ENCODE assay signal across 28 cellular contexts in genomic region chr3:62369476-62369743, GRCh38. TPM values are rescaled to one million over a fixed set of nuclear protein-coding genes. Genes with fewer than 3 reads are reported as not detected.
DNase-seq lines count a peak whose midpoint lies in the region; TF ChIP-seq lines count a peak whose summit lies in the region.
"Had no signal": no experiment of that assay in that cellular context is flagged by ENCODE, and none has a peak within 500 bp of the region (broad histone marks: within the 10 kb centered on the region; RNA-seq: fewer than 3 reads in every experiment).

No MANE protein-coding gene starts in this region.

- H2BK12ac ChIP-seq in H9 (ENCODE audit: insufficient read length, low read depth, low read length) = no peak overlapping the region
- H2BK12ac ChIP-seq in trophoblast cell (ENCODE audit: low read length) = no peak overlapping the region

- H2BK120ac ChIP-seq in H9 (ENCODE audit: low read depth, low read length, poor library complexity, severe bottlenecking) = no peak overlapping the region
- no peak overlapping the region for H2BK120ac ChIP-seq in trophoblast cell (ENCODE audit: insufficient read depth, low read length, poor library complexity)

- no peaks in the 10 kb centered on the region for H3K79me2 ChIP-seq in GM23248 (ENCODE audit: insufficient read depth)
- no peaks in the 10 kb centered on the region for H3K79me2 ChIP-seq in H9 (ENCODE audit: insufficient read depth, low read length)
- H3K79me2 ChIP-seq in trophoblast cell (ENCODE audit: control insufficient read depth, insufficient read depth, low read length, poor library complexity) = no peaks in the 10 kb centered on the region

- H2BK5ac ChIP-seq in H9 (ENCODE audit: insufficient read length, low read length) = no peak overlapping the region
- no peak overlapping the region for H2BK5ac ChIP-seq in trophoblast cell (ENCODE audit: low read depth, low read length, poor library complexity)

- no peak overlapping the region for H2BK15ac ChIP-seq in H9 (ENCODE audit: low read depth, low read length)

- DNase-seq in GM23248 = no peak
- no peak for DNase-seq in H9
- DNase-seq in esophagus muscularis mucosa (ENCODE audit: extremely low spot score) = no peak
- no peak for DNase-seq in trophoblast cell
- no peak for DNase-seq in effector CD4-positive, alpha-beta T cell
- DNase-seq in medulla oblongata (ENCODE audit: extremely low spot score) = no peak
- no peak for DNase-seq in pons (ENCODE audit: low spot score)
- no peak for DNase-seq in cerebellum (ENCODE audit: low spot score)
- DNase-seq: activated CD8-positive, alpha-beta memory T cell treated with anti-CD3 and anti-CD28 coated beads, Interleukin-2, amount 10 ng/mL, durations not matched to agents 7 days and 5 days; aorta; CD8-positive, alpha-beta T cell; cerebellar nuclear complex; DMS79 treated with DMSO at 0.1 percent for 48 hours; effector memory CD8-positive, alpha-beta T cell; esophagus squamous epithelium; HFFc6; NCI-H1694 treated with DMSO at 0.1 percent for 48 hours; OCI-M1; spleen; stimulated activated CD4-positive, alpha-beta T cell treated with anti-CD3 and anti-CD28 coated beads, Interleukin-4, amount 100 ng/mL, for 1 hour; stimulated activated naive CD4-positive, alpha-beta T cell treated with Interleukin-2 at 50 U/mL for 16 hours had no signal

- no peak for TF ChIP-seq POLR2A in esophagus muscularis mucosa (IDR thresholded peaks at IDR 0.05; ENCODE audit: low read depth)

- H3K23ac ChIP-seq in H9 (ENCODE audit: insufficient read length, low read depth, low read length) = no peak overlapping the region
- no peak overlapping the region for H3K23ac ChIP-seq in trophoblast cell (ENCODE audit: low read length)

- peaks cover 4 to 6% of the 10 kb centered on the region in 2 experiments; a peak in 4 of 5 replicates for H3K9me3 Mint-ChIP-seq in H9
- H3K9me3 Mint-ChIP-seq: activated naive CD4-positive, alpha-beta T cell treated with anti-CD3 and anti-CD28 coated beads, Interleukin-2, amount 50 U/mL, for 72 hours; CD8-positive, alpha-beta T cell; HFFc6 had no signal

- no peaks in the 10 kb centered on the region; a peak in 2 of 7 replicates for H3K36me3 Mint-ChIP-seq in H9 (ENCODE audit: insufficient read depth in 1 of 3, low read depth in 3 of 3)
- H3K36me3 Mint-ChIP-seq: CD8-positive, alpha-beta T cell had no signal

- H3K4me1 ChIP-seq in GM23248 (ENCODE audit: insufficient read depth) = no peaks in the 10 kb centered on the region; the same call in 1 of the 2 replicates
- no peaks in the 10 kb centered on the region; the same call in 1 of the 2 replicates for H3K4me1 ChIP-seq in H9 (ENCODE audit: insufficient read depth, low read length)
- H3K4me1 ChIP-seq in esophagus muscularis mucosa = peaks cover 20 to 70% (median 57%) of the 10 kb centered on the region in 4 donors
- H3K4me1 ChIP-seq in trophoblast cell (ENCODE audit: control insufficient read depth in 1 of 2, insufficient read depth in 2 of 2, low read length in 2 of 2) = peaks cover 9% of the 10 kb centered on the region in 2 experiments

- peaks cover 100% of the 10 kb centered on the region for H3K27me3 Mint-ChIP-seq in H9 (ENCODE audit: low read depth)

- H3K9ac ChIP-seq in GM23248 (no peak overlapping the region), H9 (ENCODE audit: extremely low read depth, insufficient read length, low read length) (no peak overlapping the region), trophoblast cell (ENCODE audit: low read length) (no peak overlapping the region)

- H3K4me2 ChIP-seq in GM23248 (ENCODE audit: unreplicated experiment) (peak overlapping the region; percentile 61), H9 (ENCODE audit: insufficient read depth, insufficient read length, low read length) (peak overlapping the region; percentile 58), trophoblast cell (ENCODE audit: low read length) (peak overlapping the region; percentile 52)

- H3K27me3 ChIP-seq in GM23248 (replicated peaks; ENCODE audit: insufficient read depth) = peaks cover 93% of the 10 kb centered on the region
- H3K27me3 ChIP-seq in H9 (ENCODE audit: insufficient read depth, low read length) = peaks cover 90% of the 10 kb centered on the region
- H3K27me3 ChIP-seq in esophagus muscularis mucosa = peaks cover 0 to 100% (median 62%) of the 10 kb centered on the region in 4 donors
- peaks cover 95% of the 10 kb centered on the region for H3K27me3 ChIP-seq in trophoblast cell (ENCODE audit: insufficient read depth, low read length)

- H4K8ac ChIP-seq in H9 (replicated peaks; ENCODE audit: insufficient read length, low read depth, low read length) (no peak overlapping the region), trophoblast cell (ENCODE audit: low read depth, low read length) (no peak overlapping the region)

- H3K79me1 ChIP-seq in H9 (ENCODE audit: insufficient read depth, low read depth, low read length, poor library complexity, severe bottlenecking) (no peaks in the 10 kb centered on the region), trophoblast cell (ENCODE audit: low read length) (no peaks in the 10 kb centered on the region)

- H2BK20ac ChIP-seq in H9 (ENCODE audit: low read depth, low read length, poor library complexity, severe bottlenecking) = no peak overlapping the region

- intact Hi-C loops in esophagus muscularis mucosa (cut with DNase I) = no loop called here

- no peak overlapping the region for H3K14ac ChIP-seq in H9 (ENCODE audit: insufficient read depth, low read length)
- H3K14ac ChIP-seq in trophoblast cell (ENCODE audit: low read length) = no peak overlapping the region

- no peak overlapping the region for H3K18ac ChIP-seq in H9 (ENCODE audit: insufficient read length, low read depth, low read length)
- H3K18ac ChIP-seq in trophoblast cell (ENCODE audit: low read length) = no peak overlapping the region

- peaks cover 14% of the 10 kb centered on the region for H3K23me2 ChIP-seq in H9 (ENCODE audit: insufficient read length, low read depth, low read length, poor library complexity, severe bottlenecking)

- H3K4me1 Mint-ChIP-seq in H9 = peaks cover 75 to 88% of the 10 kb centered on the region in 2 experiments

- no peaks in the 10 kb centered on the region for H3F3A ChIP-seq in GM23248 (ENCODE audit: insufficient read depth)

- TF ChIP-seq CTCF in H9 (conservative IDR thresholded peaks at IDR 0.05) = no peak
- no peak for TF ChIP-seq CTCF in esophagus muscularis mucosa (IDR thresholded peaks at IDR 0.05)

- H4K12ac ChIP-seq in trophoblast cell (ENCODE audit: low read depth, low read length) = no peak overlapping the region

- peak overlapping the region; percentile 22 to 77; a peak in 4 of 5 replicates for H3K4me3 Mint-ChIP-seq in H9
- H3K4me3 Mint-ChIP-seq: CD8-positive, alpha-beta T cell; effector memory CD8-positive, alpha-beta T cell; HFFc6 had no signal

- TF ChIP-seq EP300 in esophagus muscularis mucosa (IDR thresholded peaks at IDR 0.05) = no peak

- no peak overlapping the region for H3K27ac ChIP-seq in GM23248
- H3K27ac ChIP-seq in H9 (ENCODE audit: insufficient read length, low read depth, low read length) = no peak overlapping the region
- H3K27ac ChIP-seq in esophagus muscularis mucosa (replicated peaks in 1 of 4) = no peak overlapping the region
- no peak overlapping the region for H3K27ac ChIP-seq in trophoblast cell (ENCODE audit: low read depth, low read length)
- H3K27ac ChIP-seq: esophagus squamous epithelium, prostate gland, spleen, tibial nerve had no signal

- no peaks in the 10 kb centered on the region for H4K20me1 ChIP-seq in GM23248 (ENCODE audit: insufficient read depth)
- no peaks in the 10 kb centered on the region for H4K20me1 ChIP-seq in H9 (ENCODE audit: control insufficient read depth, insufficient read depth, insufficient read length)

- no peaks in the 10 kb centered on the region for H3K9me2 ChIP-seq in GM23248 (ENCODE audit: insufficient read depth)

- H3T11ph ChIP-seq in H9 (ENCODE audit: low read length) = no peak overlapping the region

- H2AFZ ChIP-seq in GM23248 = no peak overlapping the region
- H2AFZ ChIP-seq in H9 (ENCODE audit: low read length) = no peak overlapping the region
- H2AFZ ChIP-seq in trophoblast cell (ENCODE audit: insufficient read depth, low read length, poor library complexity) = no peak overlapping the region

- no peak overlapping the region for H4K5ac ChIP-seq in H9 (ENCODE audit: insufficient read length, low read depth, low read length)

- no peak overlapping the region for H2AK5ac ChIP-seq in H9 (ENCODE audit: insufficient read length, low read length)
- no peak overlapping the region for H2AK5ac ChIP-seq in trophoblast cell (ENCODE audit: low read length)

- 7 to 9% methylated on average over 12 of the region's 12 CpGs for WGBS in GM23248 (ENCODE audit: low coverage in 1 of 2, low lambda C conversion rate in 2 of 2, missing lambda C conversion rate in 2 of 2), 2 experiments
- no CpG with 5 or more reads among the region's 12 CpGs for WGBS in H9 (ENCODE audit: extremely low coverage, insufficient read length, low lambda C conversion rate)
- 9% methylated on average over 12 of the region's 12 CpGs for WGBS in esophagus muscularis mucosa
- WGBS in trophoblast cell (ENCODE audit: extremely low coverage, insufficient coverage, insufficient read length) = no CpG with 5 or more reads among the region's 12 CpGs

- no peak overlapping the region for H3K56ac ChIP-seq in H9 (ENCODE audit: insufficient read length, low read depth, low read length)

- H3K4ac ChIP-seq in H9 (ENCODE audit: low read depth, low read length) (no peak overlapping the region), trophoblast cell (ENCODE audit: low read depth, low read length) (no peak overlapping the region)

- H3K4me3 ChIP-seq in GM23248 (0 out of 2 replicates have a peak overlapping the region, but pooled peaks have one; percentile 22), esophagus muscularis mucosa (peak overlapping the region in 3 of 4 donors; percentile 22 to 32 (median 32)), trophoblast cell (ENCODE audit: low read depth, low read length) (no peak overlapping the region)
- H3K4me3 ChIP-seq: GM12878, prostate gland had no signal

- no peaks in the 10 kb centered on the region for H3K36me3 ChIP-seq in GM23248 (ENCODE audit: low read depth)
- no peaks in the 10 kb centered on the region for H3K36me3 ChIP-seq in esophagus muscularis mucosa
- H3K36me3 ChIP-seq in trophoblast cell (ENCODE audit: control insufficient read depth in 1 of 2, insufficient read depth in 2 of 2, low read length in 2 of 2) = no peaks in the 10 kb centered on the region
- H3K36me3 ChIP-seq: esophagus squamous epithelium, prostate gland, spleen, tibial nerve had no signal

- no peak overlapping the region for H3K27ac Mint-ChIP-seq in H9
- H3K27ac Mint-ChIP-seq: CD8-positive, alpha-beta T cell; effector memory CD8-positive, alpha-beta T cell; HFFc6 had no signal

- in situ Hi-C loops in GM23248 (cut with MboI) = no loop called here

- H3K9me3 ChIP-seq in GM23248 (ENCODE audit: low read depth) (no peaks in the 10 kb centered on the region), H9 (ENCODE audit: control insufficient read depth, low read depth, low read length) (no peaks in the 10 kb centered on the region), esophagus muscularis mucosa (no peaks in the 10 kb centered on the region), trophoblast cell (ENCODE audit: insufficient read depth, low read depth, low read length) (peaks cover 1% of the 10 kb centered on the region)
- H3K9me3 ChIP-seq: esophagus squamous epithelium, prostate gland, tibial nerve had no signal

- H4K91ac ChIP-seq in H9 (ENCODE audit: insufficient read length, low read depth, low read length) (no peak overlapping the region), trophoblast cell (ENCODE audit: low read depth, low read length) (no peak overlapping the region)

RNA-seq across cellular contexts. Expression of gene FEZF2, which starts 3.9 kb away (rescaled TPM):
- not detected in 2 replicates for total RNA-seq in GM23248 (2014; rRNA removed; shearing (Covaris generic))
- not detected in 2 replicates for polyA plus RNA-seq in GM23248 (2016; fragmentation: Nextera tagmentation; extraction: Ambion mirVana)
- 0.11 TPM in 1 of 2 replicates, not detected in the other for total RNA-seq in H9 (2021)
- not detected for total RNA-seq in esophagus muscularis mucosa
- polyA plus RNA-seq in trophoblast cell (2013) = 0.04 and 0.06 TPM in 2 replicates
- total RNA-seq in cerebellum = 0.09 TPM
- total RNA-seq: activated CD8-positive, alpha-beta memory T cell treated with anti-CD3 and anti-CD28 coated beads, Interleukin-2, amount 10 ng/mL, durations not matched to agents 7 days and 5 days; activated naive CD4-positive, alpha-beta T cell treated with anti-CD3 and anti-CD28 coated beads, Interleukin-2, amount 50 U/mL, for 72 hours; aorta; CD8-positive, alpha-beta T cell; esophagus squamous epithelium; GM12878; HFFc6; HT1080; left lobe of liver; mononuclear cell; spleen; tibial nerve had no signal
- polyA plus RNA-seq: aorta, GM12878, spleen had no signal
